Comparison of ENCODE assay signal across 10 cellular contexts in the genomic region with DNA sequence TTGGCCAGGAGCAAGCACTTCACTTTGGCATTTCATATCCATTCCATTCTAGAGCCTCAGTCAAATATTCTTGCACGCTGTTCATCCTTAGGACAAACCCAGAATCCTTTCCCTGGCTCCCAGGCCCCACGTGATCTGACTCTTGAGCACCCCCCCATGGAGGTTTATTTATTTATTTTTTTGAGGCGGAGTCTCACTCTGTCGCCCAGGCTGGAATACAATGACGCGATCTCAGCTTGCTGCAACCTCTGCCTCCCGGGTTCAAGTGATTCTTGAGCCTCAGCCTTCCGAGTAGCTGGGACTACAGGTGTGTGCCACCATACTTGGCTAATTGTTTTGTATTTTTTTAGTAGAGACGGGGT.
DNase-seq lines count a peak whose midpoint lies in the region; ATAC-seq and TF ChIP-seq lines count a peak whose summit lies in the region.
"Had no signal": no experiment of that assay in that cellular context is flagged by ENCODE, and none has a peak within 500 bp of the region (broad histone marks: within the 10 kb centered on the region; RNA-seq: fewer than 3 reads in every experiment).

No MANE protein-coding gene starts in this region.

- H4K20me1 ChIP-seq in Loucy (ENCODE audit: insufficient read depth, low read length, poor library complexity, severe bottlenecking), result no peaks in the 10 kb centered on the region

- ATAC-seq in GM18519 (IDR thresholded peaks at IDR 0.05; ENCODE audit: low FRiP score, unreplicated experiment), result no peak

- H2AFZ ChIP-seq in Loucy (ENCODE audit: low read length), result no peak overlapping the region

- H3K4me2 ChIP-seq in Loucy (ENCODE audit: low read depth, low read length, poor library complexity, severe bottlenecking), result no peak overlapping the region

- H3F3A ChIP-seq in Loucy (ENCODE audit: low read depth), result peaks cover 3% of the 10 kb centered on the region; the same call in 1 of the 2 replicates

- TF ChIP-seq CTCF in Loucy (conservative IDR thresholded peaks at IDR 0.05; ENCODE audit: low read length) (peak; percentile 30; the same call in 1 of the 2 replicates), WERI-Rb-1 (IDR thresholded peaks at IDR 0.05; ENCODE audit: low read depth, low read length) (no peak)

- H3K4me1 ChIP-seq in ES-I3 (ENCODE audit: insufficient read depth, low read length) (peaks cover 12% of the 10 kb centered on the region), Loucy (ENCODE audit: insufficient read depth, low read length, poor library complexity, severe bottlenecking) (peaks cover 22% of the 10 kb centered on the region)

- H3K27ac ChIP-seq in WERI-Rb-1, result no peak overlapping the region
- H3K27ac ChIP-seq: epithelial cell of prostate, neutrophil had no signal

- peak overlapping the region; percentile 54; the same call in 1 of the 2 replicates for H3K9ac ChIP-seq in ES-I3 (ENCODE audit: low read depth, low read length)
- no peak overlapping the region for H3K9ac ChIP-seq in Loucy (ENCODE audit: low read depth, low read length, poor library complexity, severe bottlenecking)

- H3K9me3 ChIP-seq in ES-I3 (ENCODE audit: control insufficient read depth, insufficient read depth, low read length), result no peaks in the 10 kb centered on the region
- no peaks in the 10 kb centered on the region for H3K9me3 ChIP-seq in Loucy (ENCODE audit: insufficient read depth, low read depth, low read length)
- no peaks in the 10 kb centered on the region for H3K9me3 ChIP-seq in WERI-Rb-1 (ENCODE audit: severe bottlenecking)
- H3K9me3 ChIP-seq: neutrophil had no signal

- H3K36me3 ChIP-seq in ES-I3 (ENCODE audit: insufficient read depth, low read length) (no peaks in the 10 kb centered on the region), Loucy (ENCODE audit: insufficient read depth, low read length) (no peaks in the 10 kb centered on the region), WERI-Rb-1 (no peaks in the 10 kb centered on the region)
- H3K36me3 ChIP-seq: neutrophil had no signal

- H3K4me3 ChIP-seq in Loucy (ENCODE audit: low read length, poor library complexity, severe bottlenecking) (no peak overlapping the region), WERI-Rb-1 (ENCODE audit: low read depth, low read length) (no peak overlapping the region)

- H3K79me2 ChIP-seq in Loucy (ENCODE audit: insufficient read depth, low read length), result no peaks in the 10 kb centered on the region

- no peaks in the 10 kb centered on the region for H3K27me3 ChIP-seq in Loucy (ENCODE audit: insufficient read depth, low read length, poor library complexity, severe bottlenecking)
- no peaks in the 10 kb centered on the region for H3K27me3 ChIP-seq in WERI-Rb-1 (ENCODE audit: insufficient read depth, low read depth, severe bottlenecking)

- no peaks in the 10 kb centered on the region for H3K9me2 ChIP-seq in Loucy (replicated peaks; ENCODE audit: low read depth, low read length)

- DNase-seq in WERI-Rb-1 (peak; percentile 31), left kidney (ENCODE audit: low read depth, low spot score) (peak; percentile 40), NCI-H1417 treated with DMSO at 0.1 percent for 48 hours (lab: John Stamatoyannopoulos, UW) (no peak)
- no peak for DNase-seq in activated CD4-positive, alpha-beta T cell treated with anti-CD3 and anti-CD28 coated beads, Interleukin-2, amount 50 U/mL, for 4 hours
- DNase-seq: stimulated activated CD4-positive, alpha-beta T cell treated with anti-CD3 and anti-CD28 coated beads, Interleukin-1b, Interleukin-23, amount 100 ng/mL, for 48 hours had no signal

Comparison
In these comparisons a context has a peak if more than half of its experiments do, and no peak if none do; other contexts are left out.
1. DNase-seq: peak in WERI-Rb-1 (single experiment) and left kidney (single experiment); none in NCI-H1417 treated with DMSO at 0.1 percent for 48 hours (single experiment) and activated CD4-positive, alpha-beta T cell treated with anti-CD3 and anti-CD28 coated beads, Interleukin-2, amount 50 U/mL, for 4 hours (0 of 2).